1 cellular context compared by ENCODE assay signal in genomic region chr18:9105420-9105819, GRCh38.
TF ChIP-seq lines count a peak whose summit lies in the region.

No MANE protein-coding gene starts in this region.

TF ChIP-seq in K562, 482 proteins besides CTCF, POLR2A, EP300 and RAD21 (continued from another document):
- 0 out of 2 replicates have a peak, but pooled peaks have one; percentile 7 for TF ChIP-seq RBFOX2 (IDR thresholded peaks at IDR 0.05; ENCODE audit: low read depth, low read length)
TF ChIP-seq in K562: peak in this region for 1.
